Comparison of ENCODE assay signal across 20 cellular contexts in genomic region chr2:59693176-59693959, GRCh38.
"Had no signal": no experiment of that assay in that cellular context is flagged by ENCODE, and none has a peak within 500 bp of the region (broad histone marks: within the 10 kb centered on the region; RNA-seq: fewer than 3 reads in every experiment).

No MANE protein-coding gene starts in this region.

- H3K36me3 ChIP-seq: cardiac muscle cell, left lung, prostate gland, thoracic aorta, upper lobe of left lung had no signal

- H3K27me3 ChIP-seq: body of pancreas, cardiac muscle cell, left lung, upper lobe of left lung had no signal

- H3K4me3 ChIP-seq: body of pancreas, cardiac muscle cell, left lung, lung, prostate gland, thoracic aorta, upper lobe of left lung had no signal

- H3K9me3 ChIP-seq: prostate gland had no signal

- H3K4me1 ChIP-seq: body of pancreas, left lung, prostate gland, upper lobe of left lung had no signal

- DNase-seq: activated CD4-positive, alpha-beta T cell treated with anti-CD3 and anti-CD28 coated beads, Interleukin-2, amount 10 ng/mL, durations not matched to agents 7 days and 5 days; activated CD4-positive, CD25-positive, alpha-beta regulatory T cell treated with anti-CD3 and anti-CD28 coated beads, Interleukin-2, amount 50 U/mL, for 72 hours; activated CD8-positive, alpha-beta T cell treated with anti-CD3 and anti-CD28 coated beads, Interleukin-2, amount 10 ng/mL, durations not matched to agents 7 days and 5 days; activated gamma-delta T cell treated with Interleukin-2 at 50 U/mL for 16 hours; anterior cingulate cortex; body of pancreas; erythroblast; foreskin fibroblast; immature natural killer cell; kidney glomerular epithelial cell; left lung; natural killer cell; stimulated activated CD4-positive, alpha-beta T cell treated with anti-CD3 and anti-CD28 coated beads, Interleukin-4, amount 100 ng/mL, for 24 hours; stimulated activated naive CD4-positive, alpha-beta T cell treated with Interleukin-2 at 50 U/mL for 16 hours; upper lobe of left lung had no signal

- H3K27ac ChIP-seq: body of pancreas, cardiac muscle cell, left lung, prostate gland, thoracic aorta, upper lobe of left lung, VCaP had no signal
